8 cellular contexts compared by ENCODE assay signal in the genomic region with DNA sequence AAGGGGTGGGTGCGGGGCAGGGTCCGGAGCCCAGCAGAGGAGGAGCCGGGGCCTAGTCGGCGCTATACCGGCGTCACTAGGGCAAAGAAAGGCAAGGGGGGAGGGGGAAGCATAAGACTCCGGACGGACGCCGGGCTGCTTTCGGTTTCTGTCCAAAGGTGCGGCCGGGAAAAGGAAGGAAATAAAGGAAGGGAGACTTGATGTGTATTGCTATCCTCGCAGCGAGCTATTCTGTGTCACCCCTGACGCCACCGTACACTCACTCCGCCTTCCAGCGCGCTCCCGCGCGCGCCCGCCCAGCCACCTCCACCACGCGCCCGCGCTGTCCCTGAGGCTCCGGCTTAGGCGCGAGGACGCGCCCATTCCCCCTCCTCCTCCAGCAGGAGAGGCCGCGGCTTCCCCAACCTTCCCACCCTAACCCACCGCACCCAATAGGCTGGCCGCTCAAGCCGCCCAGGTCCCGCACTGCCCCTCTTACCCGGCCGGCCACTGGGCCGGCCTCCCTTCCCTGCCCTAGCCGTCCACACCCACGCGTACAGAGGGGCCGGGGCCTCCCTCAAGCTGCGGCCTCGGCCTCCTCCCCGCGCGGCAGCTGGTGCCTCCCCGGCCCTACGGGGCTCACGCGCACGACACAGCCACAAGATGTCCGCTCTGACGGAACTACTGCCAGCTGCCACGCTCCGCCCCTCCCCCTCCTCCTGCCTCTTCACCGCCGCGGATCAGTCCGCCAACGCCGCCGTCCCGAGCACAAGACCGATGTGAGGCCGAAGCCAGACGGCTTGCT. TPM values are rescaled to one million over a fixed set of nuclear protein-coding genes. Genes with fewer than 3 reads are reported as not detected.
DNase-seq lines count a peak whose midpoint lies in the region; ATAC-seq and TF ChIP-seq lines count a peak whose summit lies in the region.

A gene (minus strand): TSS at position 662 of the 784 bp plus-strand sequence. CDS start 1,043 bp downstream, outside the sequence.

- intact Hi-C loops in right cardiac atrium (cut with DNase I): loop anchor here in 1 of 4 donors (2.0 kb wide), 1 partner anchor 42 kb away; a partner anchor contains a TSS
- intact Hi-C loops in aorta (cut with DNase I): loop anchor here (1.0 to 10.0 kb wide), 7 partner anchors 40 to 370 kb away; a partner anchor contains a TSS

- H3K9ac ChIP-seq in rectal smooth muscle tissue (ENCODE audit: low read length): peak within 1 kb of the TSS; percentile 94

- H3K27me3 ChIP-seq in right cardiac atrium (ENCODE audit: control insufficient read depth, insufficient read depth) (no peaks in the 10 kb centered on the region), rectal smooth muscle tissue (ENCODE audit: control insufficient read depth, insufficient read depth, low read length) (no peaks in the 10 kb centered on the region), aorta (ENCODE audit: control insufficient read depth in 1 of 2, insufficient read depth in 2 of 2, low read length in 1 of 2) (no peaks in the 10 kb centered on the region)

- H3K4me1 Mint-ChIP-seq in T-helper 17 cell: peaks cover 42% of the 10 kb centered on the region

- no peaks in the 10 kb centered on the region for H3K27me3 Mint-ChIP-seq in T-helper 17 cell

- H3K9me3 ChIP-seq in T-helper 17 cell (ENCODE audit: control insufficient read depth, low read length, poor library complexity, severe bottlenecking) (no peaks in the 10 kb centered on the region), right cardiac atrium (ENCODE audit: control insufficient read depth, low read length) (no peaks in the 10 kb centered on the region), aorta (ENCODE audit: control insufficient read depth, low read length) (no peaks in the 10 kb centered on the region)

- ATAC-seq in HG02884 (IDR thresholded peaks at IDR 0.05; ENCODE audit: unreplicated experiment): peak; percentile 22
- peak; percentile 57 for ATAC-seq in T-helper 17 cell
- peak; percentile 81 to 82 for ATAC-seq in right cardiac atrium
- peak; percentile 92 for ATAC-seq in aorta (ENCODE audit: low FRiP score)

- under 1% methylated on average over 73 of the region's 73 CpGs for WGBS in right cardiac atrium
- WGBS in aorta, 2 donors: 0 to 1% methylated on average over 68 to 73 of the region's 73 CpGs

- no peak for TF ChIP-seq CTCF in GM13976 (IDR thresholded peaks at IDR 0.05; ENCODE audit: borderline replicate concordance, control extremely low read depth, extremely low read depth, insufficient read depth, missing control alignments)

- H3K36me3 ChIP-seq in rectal smooth muscle tissue (ENCODE audit: control insufficient read depth, insufficient read depth, low read length) (no peaks in the 10 kb centered on the region), aorta (ENCODE audit: control insufficient read depth in 1 of 2, insufficient read depth in 2 of 2, low read length in 1 of 2) (no peaks in the 10 kb centered on the region)

- peaks cover 2% of the 10 kb centered on the region for H3K36me3 Mint-ChIP-seq in T-helper 17 cell (ENCODE audit: low read depth)

- in situ Hi-C loops in GM13976 (cut with MboI; ENCODE audit: low sequenced_read_pairs, unreplicated experiment): no loop called here

- H3K4me3 ChIP-seq in right cardiac atrium (ENCODE audit: low read length): peak within 1 kb of the TSS; percentile 100
- H3K4me3 ChIP-seq in rectal smooth muscle tissue (ENCODE audit: low read length): peak within 1 kb of the TSS; percentile 92
- H3K4me3 ChIP-seq in aorta (ENCODE audit: low read length in 2 of 2): peak within 1 kb of the TSS; percentile 57 to 94

- peak within 1 kb of the TSS; percentile 99 for H3K27ac ChIP-seq in right cardiac atrium (ENCODE audit: low read length)
- peak within 1 kb of the TSS; percentile 99 for H3K27ac ChIP-seq in rectal smooth muscle tissue (ENCODE audit: low read depth, low read length)
- peak within 1 kb of the TSS; percentile 90 to 97 for H3K27ac ChIP-seq in aorta (ENCODE audit: low read depth in 1 of 2, low read length in 2 of 2)

- no peak within 1 kb of the TSS for H3K4me3 Mint-ChIP-seq in T-helper 17 cell

- no peaks in the 10 kb centered on the region for H3K4me1 ChIP-seq in right cardiac atrium (ENCODE audit: control insufficient read depth, insufficient read depth, low read length)
- H3K4me1 ChIP-seq in rectal smooth muscle tissue (ENCODE audit: control insufficient read depth, insufficient read depth, low read length): peaks cover 14% of the 10 kb centered on the region
- peaks cover 0 to 8% of the 10 kb centered on the region in 2 donors for H3K4me1 ChIP-seq in aorta (ENCODE audit: control insufficient read depth in 1 of 2, insufficient read depth in 2 of 2, low read length in 2 of 2)

- peak; percentile 75 for DNase-seq in GM13976 (ENCODE audit: low spot score)
- peak; percentile 94 for DNase-seq in NCI-H1694 treated with DMSO at 0.1 percent for 48 hours (lab: John Stamatoyannopoulos, UW)
- peak; percentile 91 to 94 (median 92) for DNase-seq in T-helper 17 cell
- peak; percentile 72 to 98 (median 93) for DNase-seq in anterior cingulate cortex (lab: John Stamatoyannopoulos, UW)
- DNase-seq in right cardiac atrium: peak; percentile 94 to 98 (median 97)
- DNase-seq in aorta: peak; percentile 97

- no peak within 1 kb of the TSS for H3K27ac Mint-ChIP-seq in T-helper 17 cell

RNA-seq across cellular contexts. Expression of the gene that starts here (rescaled TPM):
- total RNA-seq in T-helper 17 cell (100 to 1,000 TPM; 526 to 528 TPM), right cardiac atrium (100 to 1,000 TPM; 258 to 278 (median 259) TPM), aorta (100 to 1,000 TPM; 274 to 292 TPM)
- polyA plus RNA-seq in right cardiac atrium (157 TPM), aorta (100 to 1,000 TPM; 195 to 277 TPM)

Comparison
In these comparisons a context has a peak if more than half of its experiments do, and no peak if none do; other contexts are left out.
1. Peak in every context shown above with its lines: DNase-seq, ATAC-seq, H3K4me3 ChIP-seq and H3K27ac ChIP-seq.
2. ATAC-seq: peak in every context shown above with its lines; median percentile 92 in aorta; 82 in right cardiac atrium; 57 in T-helper 17 cell; 22 in HG02884.